In genomic region chr22:20021196-20022181, GRCh38 we compare ENCODE assay signal across 8 cellular contexts.
DNase-seq lines count a peak whose midpoint lies in the region; ATAC-seq and TF ChIP-seq lines count a peak whose summit lies in the region.

No MANE protein-coding gene starts in this region.

- TF ChIP-seq CTCF in LNCaP clone FGC (IDR thresholded peaks at IDR 0.05; ENCODE audit: control insufficient read depth, extremely low read depth, insufficient read depth) = no peak
- no peak for TF ChIP-seq CTCF in astrocyte of the cerebellum (IDR thresholded peaks at IDR 0.05; ENCODE audit: low read depth, low read length, missing control alignments)

- H3K27me3 ChIP-seq in rectal smooth muscle tissue (ENCODE audit: control insufficient read depth, insufficient read depth, low read length) = no peaks in the 10 kb centered on the region

- H3K4me3 ChIP-seq in GM08714 (ENCODE audit: low read length) (peak overlapping the region; percentile 93), LNCaP clone FGC (ENCODE audit: low read depth, low read length) (peak overlapping the region; percentile 89), astrocyte of the cerebellum (ENCODE audit: low read depth, low read length) (peak overlapping the region; percentile 93), rectal smooth muscle tissue (ENCODE audit: low read length) (peak overlapping the region; percentile 92)

- no peak for DNase-seq in LNCaP clone FGC (ENCODE audit: low read depth)
- DNase-seq in astrocyte of the cerebellum (ENCODE audit: low read depth) = no peak
- DNase-seq in hypothalamus (lab: John Stamatoyannopoulos, UW) = peak in 45 of 51 donors; percentile 14 to 87 (median 69)

- peak overlapping the region; percentile 74 for H3K27ac ChIP-seq in rectal smooth muscle tissue (ENCODE audit: low read depth, low read length)

- H3K4me1 ChIP-seq in rectal smooth muscle tissue (ENCODE audit: control insufficient read depth, insufficient read depth, low read length) = peaks cover 19% of the 10 kb centered on the region

- in situ Hi-C loops in astrocyte of the cerebellum (cut with HindIII; ENCODE audit: low sequenced_read_pairs) = loop anchor here (5.0 kb wide), 1 partner anchor 49 kb away; no protein-coding TSS in a partner anchor

- H3K9ac ChIP-seq in rectal smooth muscle tissue (ENCODE audit: low read length) = peak overlapping the region; percentile 47

- H3K36me3 ChIP-seq in rectal smooth muscle tissue (ENCODE audit: control insufficient read depth, insufficient read depth, low read length) = no peaks in the 10 kb centered on the region

- ATAC-seq in HG02884 (IDR thresholded peaks at IDR 0.05; ENCODE audit: unreplicated experiment) = no peak
- ATAC-seq in GM19463 (IDR thresholded peaks at IDR 0.05; ENCODE audit: unreplicated experiment) = no peak
- ATAC-seq in GM19324 (IDR thresholded peaks at IDR 0.05; ENCODE audit: low FRiP score, unreplicated experiment) = no peak

Comparison
In these comparisons a context has a peak if more than half of its experiments do, and no peak if none do; other contexts are left out.
1. DNase-seq: peak in hypothalamus (45 of 51); none in LNCaP clone FGC (single experiment) and astrocyte of the cerebellum (single experiment).
2. Peak in every context shown above with its lines, with median percentiles within 50 percentile points of each other: H3K4me3 ChIP-seq.